In genomic region chr10:70478191-70479160, GRCh38 we compare ENCODE assay signal across 8 cellular contexts. TPM values are rescaled to one million over a fixed set of nuclear protein-coding genes. Genes with fewer than 3 reads are reported as not detected.
DNase-seq lines count a peak whose midpoint lies in the region; ATAC-seq, FAIRE-seq and TF ChIP-seq lines count a peak whose summit lies in the region.

PALD1 (plus strand) TSS chr10:70478767; CDS start chr10:70525952, 47,185 bp downstream.

- H3K9me3 ChIP-seq in small intestine (ENCODE audit: control insufficient read depth, low read depth) = no peaks in the 10 kb centered on the region

- CTCF ChIA-PET in T-cell (lab: Charles Lee) = no interaction called here

- in situ Hi-C loops in brain microvascular endothelial cell (cut with HindIII; ENCODE audit: low pct_ligation_motif_present, low sequenced_read_pairs) = no loop called here

- H3K4me3 Mint-ChIP-seq in T-cell (peak within 1 kb of the TSS; percentile 71 to 81 (median 80)), immature natural killer cell (peak within 1 kb of the TSS; percentile 69 to 78 (median 73))

- peak; percentile 7 to 44 (median 34) for ATAC-seq in T-cell (replicated peaks in 1 of 4)

- no peak for TF ChIP-seq POLR2A in erythroblast (IDR thresholded peaks at IDR 0.05; ENCODE audit: low read length)

- H3K27ac Mint-ChIP-seq in T-cell = no peak within 1 kb of the TSS
- H3K27ac Mint-ChIP-seq in immature natural killer cell = peak within 1 kb of the TSS in 2 of 6 donors; percentile 4 to 42

- H3K27ac ChIP-seq in HL-60 (replicated peaks) (peak within 1 kb of the TSS; percentile 56), brain microvascular endothelial cell (no peak within 1 kb of the TSS), small intestine (ENCODE audit: low read depth in 1 of 2, low read length in 1 of 2) (peak within 1 kb of the TSS; percentile 5 to 23)

- no peaks in the 10 kb centered on the region for H3K36me3 Mint-ChIP-seq in T-cell
- no peaks in the 10 kb centered on the region for H3K36me3 Mint-ChIP-seq in immature natural killer cell

- H3K4me1 Mint-ChIP-seq in T-cell (peaks cover 40 to 54% (median 47%) of the 10 kb centered on the region in 3 donors), immature natural killer cell (peaks cover 29 to 35% of the 10 kb centered on the region in 2 donors)

- H3K9me3 Mint-ChIP-seq in T-cell = no peaks in the 10 kb centered on the region
- no peaks in the 10 kb centered on the region for H3K9me3 Mint-ChIP-seq in immature natural killer cell

- H3K27me3 ChIP-seq in HL-60 (ENCODE audit: insufficient read depth, poor library complexity, severe bottlenecking) (no peaks in the 10 kb centered on the region), brain microvascular endothelial cell (replicated peaks) (no peaks in the 10 kb centered on the region), small intestine (ENCODE audit: control insufficient read depth in 2 of 2, insufficient read depth in 2 of 2, low read length in 2 of 2) (peaks cover 0 to 6% of the 10 kb centered on the region in 2 donors)

- H3K4me3 ChIP-seq in HL-60 (replicated peaks; ENCODE audit: insufficient read depth, low read length) (peak within 1 kb of the TSS; percentile 51), brain microvascular endothelial cell (ENCODE audit: low read depth, low read length) (peak within 1 kb of the TSS; percentile 54), small intestine (ENCODE audit: low read depth in 1 of 2, low read length in 2 of 2) (peak within 1 kb of the TSS; percentile 25 to 46)

- 1% methylated on average over 50 to 110 of the region's 110 CpGs for WGBS in small intestine, 3 donors

- POLR2A ChIA-PET in T-cell (lab: Charles Lee) = no interaction called here

- no peak for FAIRE-seq in small intestine (lab: Jason Lieb, UNC)

- TF ChIP-seq CTCF in HL-60 (IDR thresholded peaks at IDR 0.05; ENCODE audit: insufficient read depth, low read length) = no peak
- peak; percentile 23 for TF ChIP-seq CTCF in brain microvascular endothelial cell (IDR thresholded peaks at IDR 0.05; ENCODE audit: low read depth, low read length, missing control alignments)

- no peaks in the 10 kb centered on the region for H3K4me1 ChIP-seq in small intestine (ENCODE audit: control insufficient read depth in 2 of 2, insufficient read depth in 1 of 2, low read depth in 1 of 2, low read length in 1 of 2)

- H3K36me3 ChIP-seq in brain microvascular endothelial cell (replicated peaks) = no peaks in the 10 kb centered on the region
- no peaks in the 10 kb centered on the region for H3K36me3 ChIP-seq in small intestine (ENCODE audit: control insufficient read depth in 2 of 2, insufficient read depth in 2 of 2, low read length in 2 of 2)

- H3K27me3 Mint-ChIP-seq in T-cell = peaks cover 0 to 3% of the 10 kb centered on the region in 2 donors
- H3K27me3 Mint-ChIP-seq in immature natural killer cell (ENCODE audit: low read depth in 3 of 3) = peaks cover 2 to 13% (median 4%) of the 10 kb centered on the region in 3 donors

- DNase-seq in DMS 273 (lab: John Stamatoyannopoulos, UW; ENCODE audit: unreplicated experiment) (peak; percentile 86), HL-60 (ENCODE audit: low read depth in 1 of 2, low spot score in 1 of 2) (peak; percentile 67 to 76), T-cell (peak in 9 of 34 experiments; percentile 13 to 33 (median 23)), brain microvascular endothelial cell (no peak), immature natural killer cell (peak in 2 of 3 donors; percentile 21 to 23), small intestine (no peak), erythroblast (lab: John Stamatoyannopoulos, UW) (no peak)
- DNase-seq in effector CD4-positive, alpha-beta T cell = no peak

RNA-seq across cellular contexts. Expression of gene PALD1, which starts in this region (rescaled TPM):
- under 1 TPM; 0.10 to 0.38 (median 0.13) TPM for total RNA-seq in T-cell
- polyA plus RNA-seq in immature natural killer cell (1 to 10 TPM in 1 of 3 donors, under 1 TPM in 2; 0.12 to 2.2 (median 0.14) TPM), small intestine (1 to 10 TPM in 2 of 3 donors, under 1 TPM in 1; 0.22 to 3.6 (median 2.7) TPM)

Comparison
In these comparisons a context has a peak if more than half of its experiments do, and no peak if none do; other contexts are left out.
1. Peak in ATAC-seq in T-cell; RNA of the gene not detected or under 1 TPM.
2. DNase-seq: peak in DMS 273 (single experiment), HL-60 (2 of 2) and immature natural killer cell (2 of 3); none in brain microvascular endothelial cell (single experiment), small intestine (single experiment), effector CD4-positive, alpha-beta T cell (single experiment) and erythroblast (0 of 2).
3. Peak in every context shown above with its lines, with median percentiles within 50 percentile points of each other: H3K4me3 ChIP-seq.